11 cellular contexts compared by ENCODE assay signal in genomic region chr2:64405476-64406406, GRCh38. TPM values are rescaled to one million over a fixed set of nuclear protein-coding genes. Genes with fewer than 3 reads are reported as not detected.
DNase-seq lines count a peak whose midpoint lies in the region; ATAC-seq, FAIRE-seq and TF ChIP-seq lines count a peak whose summit lies in the region.
"Had no signal": no experiment of that assay in that cellular context is flagged by ENCODE, and none has a peak within 500 bp of the region (broad histone marks: within the 10 kb centered on the region; RNA-seq: fewer than 3 reads in every experiment).

No MANE protein-coding gene starts in this region.

- no peaks in the 10 kb centered on the region for H3K9me3 ChIP-seq in left lung
- no peaks in the 10 kb centered on the region for H3K9me3 ChIP-seq in tibial nerve

- DNase-seq in HT1080 (ENCODE audit: low read depth) (peak; percentile 75), bronchial epithelial cell (ENCODE audit: low read depth) (peak; percentile 49), left lung (peak in 1 of 2 donors; percentile 51), tibial nerve (ENCODE audit: low spot score in 2 of 2) (peak in 1 of 2 donors; percentile 45), GM13977 (ENCODE audit: low spot score) (no peak), HT-29 (ENCODE audit: low spot score) (no peak)
- DNase-seq in activated CD4-positive, CD25-positive, alpha-beta regulatory T cell treated with anti-CD3 and anti-CD28 coated beads, Interleukin-2, amount 50 U/mL, for 72 hours = no peak
- DNase-seq: stimulated activated naive CD8-positive, alpha-beta T cell treated with anti-CD3 and anti-CD28 coated beads, Interleukin-15, Interleukin-2, amounts not matched to agents 100 U/mL and 50 U/mL, for 24 hours had no signal

- FAIRE-seq in bronchial epithelial cell (lab: Jason Lieb, UNC) = no peak
- FAIRE-seq: GM12878, H54 had no signal

- WGBS in tibial nerve, 2 donors = 44 to 49% methylated on average over 12 of the region's 12 CpGs

- no peak for TF ChIP-seq CTCF in bronchial epithelial cell (IDR thresholded peaks at IDR 0.05; ENCODE audit: insufficient read depth, low read length, severe bottlenecking)
- TF ChIP-seq CTCF in left lung (IDR thresholded peaks at IDR 0.05) = no peak
- no peak for TF ChIP-seq CTCF in tibial nerve (IDR thresholded peaks at IDR 0.05)
- no peak for TF ChIP-seq CTCF in GM13977 (IDR thresholded peaks at IDR 0.05; ENCODE audit: extremely low read depth, insufficient read depth, missing control alignments)

- in situ Hi-C loops in GM13977 (cut with MboI; ENCODE audit: low pct_unique_long_range_greater_than_20kb, low sequenced_read_pairs, unreplicated experiment) = no loop called here

- no peaks in the 10 kb centered on the region for H3K36me3 ChIP-seq in bronchial epithelial cell (ENCODE audit: control insufficient read depth, insufficient read depth, low read length)
- no peaks in the 10 kb centered on the region for H3K36me3 ChIP-seq in left lung
- H3K36me3 ChIP-seq in tibial nerve = no peaks in the 10 kb centered on the region

- TF ChIP-seq POLR2A in tibial nerve (IDR thresholded peaks at IDR 0.05) = no peak

- TF ChIP-seq EP300 in tibial nerve (IDR thresholded peaks at IDR 0.05) = no peak

- H3K27ac ChIP-seq in left lung (peak overlapping the region; percentile 75 to 83), tibial nerve (peak overlapping the region in 3 of 4 donors; percentile 80 to 94 (median 90))
- H3K27ac ChIP-seq: KMS-11 had no signal

- H3K27me3 ChIP-seq in bronchial epithelial cell (ENCODE audit: control insufficient read depth, insufficient read depth, low read length) (peaks cover 2% of the 10 kb centered on the region), left lung (no peaks in the 10 kb centered on the region), tibial nerve (no peaks in the 10 kb centered on the region)

- ATAC-seq in left lung = peak; percentile 42
- ATAC-seq: GM12878; stimulated activated naive CD8-positive, alpha-beta T cell treated with anti-CD3 and anti-CD28 coated beads, Interleukin-15, Interleukin-2, amounts not matched to agents 100 U/mL and 50 U/mL, for 24 hours had no signal

- H3K4me3 ChIP-seq in bronchial epithelial cell (ENCODE audit: low read depth, low read length) (no peak overlapping the region), left lung (no peak overlapping the region), tibial nerve (no peak overlapping the region)
- H3K4me3 ChIP-seq: GM12878 had no signal

- intact Hi-C loops in left lung (cut with DNase I) = no loop called here

- H3K4me1 ChIP-seq in left lung (peaks cover 34 to 49% of the 10 kb centered on the region in 2 donors), tibial nerve (peaks cover 0 to 57% (median 45%) of the 10 kb centered on the region in 4 donors)

RNA-seq across cellular contexts. Expression of gene LGALSL, which starts 48.2 kb away (rescaled TPM):
- total RNA-seq in HT1080 (2014; rRNA removed; shearing (Covaris generic)) = 1.7 and 3.0 TPM in 2 replicates
- polyA plus RNA-seq in HT1080 (2015; cell fraction: cytosol; rRNA removed) = 3.3 and 9.8 TPM in 2 replicates
- 1.0 and 2.3 TPM in 2 replicates for polyA plus RNA-seq in HT1080 (2015; cell fraction: nucleus; rRNA removed)
- 10.0 and 14.0 TPM in 2 replicates for total RNA-seq in bronchial epithelial cell
- 10 to 100 TPM; 33.5 to 34.1 TPM for total RNA-seq in left lung
- 10 to 100 TPM; 13.8 to 33.4 (median 22.4) TPM for total RNA-seq in tibial nerve
- 5.6 and 8.5 TPM in 2 replicates for total RNA-seq in HT-29 (2014; rRNA removed; shearing (Covaris generic))

Comparison
In these comparisons a context has a peak if more than half of its experiments do, and no peak if none do; other contexts are left out.
1. DNase-seq: peak in HT1080 (single experiment) and bronchial epithelial cell (single experiment); none in GM13977 (single experiment), activated CD4-positive, CD25-positive, alpha-beta regulatory T cell treated with anti-CD3 and anti-CD28 coated beads, Interleukin-2, amount 50 U/mL, for 72 hours (single experiment) and HT-29 (single experiment).